ENCODE assay signal across 21 cellular contexts in genomic region chr14:37746140-37746832, GRCh38.
A peak's percentile ranks its signal among the peaks of the same experiment; 100 is the strongest.
DNase-seq lines count a peak whose midpoint lies in the region; ATAC-seq and TF ChIP-seq lines count a peak whose summit lies in the region.
"Had no signal": no experiment of that assay in that cellular context is flagged by ENCODE, and none has a peak within 500 bp of the region (broad histone marks: within the 10 kb centered on the region; RNA-seq: fewer than 3 reads in every experiment).

No MANE protein-coding gene starts in this region.

- no peak overlapping the region for H3K14ac ChIP-seq in IMR-90 (replicated peaks; ENCODE audit: low read depth, low read length)

- H2AK9ac ChIP-seq in IMR-90 (replicated peaks; ENCODE audit: low read depth, low read length, poor library complexity), result no peak overlapping the region

- H3K4ac ChIP-seq in IMR-90 (ENCODE audit: low read depth, low read length), result no peak overlapping the region

- no peak overlapping the region for H2BK120ac ChIP-seq in IMR-90 (ENCODE audit: low read depth, low read length)

- H3K18ac ChIP-seq in IMR-90 (ENCODE audit: low read depth, low read length), result no peak overlapping the region

- WGBS in IMR-90 (ENCODE audit: extremely low coverage in 2 of 2, insufficient read length in 1 of 2), 2 experiments, result 91% methylated on average over 1 of the region's 1 CpG; no CpG with 5 or more reads in 1 of the 2 experiments

- H4K20me1 ChIP-seq in IMR-90 (ENCODE audit: insufficient read depth, low read length), result no peaks in the 10 kb centered on the region

- H3K9me1 ChIP-seq in IMR-90 (ENCODE audit: insufficient read depth, low read length), result no peaks in the 10 kb centered on the region

- no peak overlapping the region for H4K91ac ChIP-seq in IMR-90 (ENCODE audit: insufficient read depth, low read depth, low read length)

- no peak overlapping the region for H3K9ac ChIP-seq in IMR-90 (ENCODE audit: low read depth, low read length)

- H3K9me3 ChIP-seq in IMR-90 (ENCODE audit: control insufficient read depth, insufficient read depth, low read length), result no peaks in the 10 kb centered on the region
- no peaks in the 10 kb centered on the region for H3K9me3 ChIP-seq in RWPE2 (ENCODE audit: severe bottlenecking)
- H3K9me3 ChIP-seq: A549 had no signal

- no peak overlapping the region for H2BK20ac ChIP-seq in IMR-90 (ENCODE audit: low read depth, low read length)

- BruUV-seq in IMR-90 (replicated peaks; lab: Mats Ljungman, UMichigan), result no TSS peak

- H3K36me3 ChIP-seq in IMR-90 (ENCODE audit: control insufficient read depth, insufficient read depth, low read length) (no peaks in the 10 kb centered on the region), RWPE2 (ENCODE audit: low read depth) (no peaks in the 10 kb centered on the region)

- H4K5ac ChIP-seq in IMR-90 (ENCODE audit: low read depth, low read length), result no peak overlapping the region

- H4K8ac ChIP-seq in IMR-90 (ENCODE audit: low read depth in 2 of 2, low read length in 2 of 2), result no peak overlapping the region

- POLR2A ChIA-PET in IMR-90 (lab: Charles Lee; ENCODE audit: unreplicated experiment), result no interaction called here

- H3K4me1 ChIP-seq in IMR-90 (ENCODE audit: control insufficient read depth, insufficient read depth, low read length), result no peaks in the 10 kb centered on the region
- no peaks in the 10 kb centered on the region for H3K4me1 ChIP-seq in RWPE2 (ENCODE audit: insufficient read depth, poor library complexity, severe bottlenecking)
- H3K4me1 ChIP-seq: A549 had no signal

- DNase-seq in AG08395 (ENCODE audit: low spot score) (peak; percentile 2), IMR-90 (no peak), RWPE2 (ENCODE audit: low spot score) (no peak), glomerular visceral epithelial cell (ENCODE audit: extremely low spot score) (peak; percentile 12), ecto neural progenitor cell (ENCODE audit: low spot score) (no peak), SKM-1 treated with dmso at 0.1 percent for 144 hours (lab: John Stamatoyannopoulos, UW; ENCODE audit: unreplicated experiment) (no peak)
- no peak for DNase-seq in stimulated activated CD4-positive, alpha-beta T cell treated with anti-CD3 and anti-CD28 coated beads, Interleukin-4, amount 100 ng/mL, for 24 hours
- DNase-seq: 8988T; ACHN; C1 segment of cervical spinal cord; Calu3; CD4-positive, alpha-beta memory T cell; COR-L47; DMS53; DMS79 treated with DMSO at 0.1 percent for 48 hours; GF-D8; H9 had no signal

- H3K4me2 ChIP-seq in IMR-90 (ENCODE audit: low read depth, low read length), result no peak overlapping the region
- H3K4me2 ChIP-seq: A549, GM23338 had no signal

- TF ChIP-seq POLR2A in IMR-90 (IDR thresholded peaks at IDR 0.05; ENCODE audit: low read depth, low read length), result no peak

- ATAC-seq in IMR-90 (ENCODE audit: low read depth) (no peak), RWPE2 (ENCODE audit: low read depth) (peak; percentile 31; the same call in 2 of the 3 replicates), HG02973 (IDR thresholded peaks at IDR 0.05; ENCODE audit: unreplicated experiment) (no peak)
- ATAC-seq: A549, GM23338, HCT116 had no signal

- TF ChIP-seq RAD21 in IMR-90 (IDR thresholded peaks at IDR 0.05; ENCODE audit: low read length), result no peak

- in situ Hi-C loops in IMR-90 (cut with MboI; ENCODE audit: low sequenced_read_pairs), result no loop called here

- no peak overlapping the region for H3K27ac ChIP-seq in IMR-90 (ENCODE audit: insufficient read depth, low read length)
- H3K27ac ChIP-seq in RWPE2 (ENCODE audit: poor library complexity, severe bottlenecking), result no peak overlapping the region
- H3K27ac ChIP-seq: A549 had no signal

- CTCF ChIA-PET in IMR-90 (lab: Yijun Ruan, JAX), result no interaction called here

- dilution Hi-C loops in IMR-90 (cut with HindIII; ENCODE audit: low sequenced_read_pairs, unreplicated experiment), result no loop called here

- H3K27me3 ChIP-seq in IMR-90 (ENCODE audit: control insufficient read depth, insufficient read depth, low read length) (no peaks in the 10 kb centered on the region), RWPE2 (ENCODE audit: insufficient read depth, poor library complexity, severe bottlenecking) (no peaks in the 10 kb centered on the region)

- no peaks in the 10 kb centered on the region for H3K79me1 ChIP-seq in IMR-90 (ENCODE audit: low read depth in 1 of 2, low read length in 2 of 2)

- H2BK5ac ChIP-seq in IMR-90 (ENCODE audit: low read depth, low read length, poor library complexity, severe bottlenecking), result no peak overlapping the region

- no peak overlapping the region for H3K23ac ChIP-seq in IMR-90 (ENCODE audit: low read depth, low read length)

- H3K4me3 ChIP-seq in IMR-90 (ENCODE audit: insufficient read depth, low read depth, low read length) (no peak overlapping the region), RWPE2 (ENCODE audit: severe bottlenecking) (no peak overlapping the region)
- H3K4me3 ChIP-seq: A549, GM23338 had no signal

- TF ChIP-seq CTCF in IMR-90 (conservative IDR thresholded peaks at IDR 0.05; ENCODE audit: low read depth, low read length) (no peak), RWPE2 (IDR thresholded peaks at IDR 0.05; ENCODE audit: poor library complexity, severe bottlenecking) (no peak)

- H2AFZ ChIP-seq in IMR-90 (replicated peaks; ENCODE audit: low read length, poor library complexity), result peak overlapping the region; percentile 29
- H2AFZ ChIP-seq: GM23338 had no signal

- intact Hi-C loops in IMR-90 (cut with micrococcal nuclease), result no loop called here

- no peak overlapping the region for H2BK15ac ChIP-seq in IMR-90 (ENCODE audit: low read depth, low read length)

- no peak overlapping the region for H3K56ac ChIP-seq in IMR-90 (ENCODE audit: extremely low read depth, insufficient read depth, low read length)

- no peak overlapping the region for H2AK5ac ChIP-seq in IMR-90 (ENCODE audit: low read depth, low read length)

TF ChIP-seq in IMR-90, 13 proteins besides CTCF, POLR2A, EP300 and RAD21:
- TF ChIP-seq CEBPB (IDR thresholded peaks at IDR 0.05; ENCODE audit: low read depth, low read length) (0 out of 2 replicates have a peak, but pooled peaks have one; percentile 7), RFX5 (IDR thresholded peaks at IDR 0.05; ENCODE audit: low read depth, low read length) (no peak)
TF ChIP-seq in IMR-90: peak in this region for 1.

Comparison
In these comparisons a context has a peak if more than half of its experiments do, and no peak if none do; other contexts are left out.
1. DNase-seq: peak in AG08395 (single experiment) and glomerular visceral epithelial cell (single experiment); none in IMR-90 (single experiment), RWPE2 (single experiment), ecto neural progenitor cell (single experiment), SKM-1 treated with dmso at 0.1 percent for 144 hours (single experiment) and stimulated activated CD4-positive, alpha-beta T cell treated with anti-CD3 and anti-CD28 coated beads, Interleukin-4, amount 100 ng/mL, for 24 hours (single experiment).